In the genomic region with DNA sequence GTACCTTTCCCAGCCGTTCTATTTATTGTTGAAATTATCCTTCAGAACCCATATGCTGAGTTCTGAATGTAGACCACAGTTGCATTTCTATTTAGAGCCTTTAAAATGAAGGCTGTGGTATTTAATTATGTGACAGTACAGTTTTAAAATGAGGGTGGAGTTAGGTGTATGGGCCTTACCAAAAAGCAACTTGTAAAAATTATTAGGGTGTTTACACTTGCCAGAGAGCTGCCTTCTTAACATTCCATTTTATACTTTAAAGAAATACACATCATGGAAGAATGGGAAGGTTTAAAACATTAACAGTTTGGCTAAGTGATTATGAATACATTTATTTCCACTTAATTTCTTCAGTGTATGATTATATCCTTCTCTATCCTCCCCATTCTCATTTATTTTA, we compare ENCODE assay signal across 29 cellular contexts.
"Had no signal": no experiment of that assay in that cellular context is flagged by ENCODE, and none has a peak within 500 bp of the region (broad histone marks: within the 10 kb centered on the region; RNA-seq: fewer than 3 reads in every experiment).

No MANE protein-coding gene starts in this region.

- H3K4me1 ChIP-seq: psoas muscle, right lobe of liver, testis, transverse colon, uterus had no signal

- H3K27me3 ChIP-seq: ovary, right lobe of liver, sigmoid colon, spleen, suprapubic skin, testis, tibial artery, transverse colon, upper lobe of right lung, uterus had no signal

- H3K9ac ChIP-seq: parathyroid adenoma had no signal

- H3K9me3 ChIP-seq: ovary, psoas muscle, right lobe of liver, sigmoid colon, spleen, suprapubic skin, testis, tibial artery, transverse colon, upper lobe of right lung, uterus had no signal

- H3K4me3 ChIP-seq: ovary, psoas muscle, right lobe of liver, sigmoid colon, spleen, suprapubic skin, testis, tibial artery, transverse colon, upper lobe of right lung, uterus had no signal

- DNase-seq: naive thymus-derived CD8-positive, alpha-beta T cell; nephron progenitor cell; occipital lobe; ovary; posterior cingulate gyrus; psoas muscle; right cardiac atrium; right lobe of liver; sigmoid colon; small intestine; spleen; stimulated activated CD4-positive, alpha-beta T cell treated with anti-CD3 and anti-CD28 coated beads, Interleukin-12 subunit alpha, Interleukin-12 subunit beta, amount 100 ng/mL, for 4 hours; stimulated activated CD4-positive, alpha-beta T cell treated with anti-CD3 and anti-CD28 coated beads, Interleukin-1b, Interleukin-23, amount 100 ng/mL, for 48 hours; stimulated activated CD4-positive, alpha-beta T cell treated with anti-CD3 and anti-CD28 coated beads, Interleukin-4, amount 100 ng/mL, for 1 hour; stimulated activated CD4-positive, alpha-beta T cell treated with anti-CD3 and anti-CD28 coated beads, Interleukin-4, amount 100 ng/mL, for 4 hours; stimulated activated CD8-positive, alpha-beta memory T cell treated with anti-CD3 and anti-CD28 coated beads, Interleukin-4, amount 100 ng/mL, for 48 hours; stimulated activated naive CD4-positive, alpha-beta T cell; stimulated activated naive CD8-positive, alpha-beta T cell treated with anti-CD3 and anti-CD28 coated beads, Interleukin-15, amount 100 ng/mL, for 72 hours; stimulated activated naive CD8-positive, alpha-beta T cell treated with anti-CD3 and anti-CD28 coated beads, Interleukin-15, Interleukin-2, amounts not matched to agents 100 U/mL and 50 U/mL, for 24 hours; substantia nigra; testis; tibial artery; transverse colon; upper lobe of right lung; uterus had no signal

- H3K36me3 ChIP-seq: ovary, right lobe of liver, sigmoid colon, spleen, suprapubic skin, tibial artery, transverse colon, upper lobe of right lung, uterus had no signal

- H2AFZ ChIP-seq: parathyroid adenoma had no signal

- H3K27ac ChIP-seq: ovary, parathyroid adenoma, psoas muscle, right lobe of liver, sigmoid colon, spleen, suprapubic skin, testis, tibial artery, transverse colon, upper lobe of right lung, uterus had no signal

- ATAC-seq: naive thymus-derived CD8-positive, alpha-beta T cell; natural killer cell treated with Interleukin-12 subunit alpha and Interleukin-12 subunit beta and Interleukin-15 and Interleukin-18, amount 100 ng/mL, for 72 hours; psoas muscle; right cardiac atrium; right lobe of liver; stimulated activated memory B cell treated with anti-CD40 and anti-IgM and Interleukin-4, amounts not matched to agents 10 μg/mL and 1 μg/mL and 100 μg/mL, for 72 hours; stimulated activated naive CD8-positive, alpha-beta T cell treated with anti-CD3 and anti-CD28 coated beads, Interleukin-15, amount 100 ng/mL, for 72 hours; stimulated activated naive CD8-positive, alpha-beta T cell treated with anti-CD3 and anti-CD28 coated beads, Interleukin-15, Interleukin-2, amounts not matched to agents 100 U/mL and 50 U/mL, for 24 hours; upper lobe of right lung had no signal
